1 cellular context compared by ENCODE assay signal in the genomic region with DNA sequence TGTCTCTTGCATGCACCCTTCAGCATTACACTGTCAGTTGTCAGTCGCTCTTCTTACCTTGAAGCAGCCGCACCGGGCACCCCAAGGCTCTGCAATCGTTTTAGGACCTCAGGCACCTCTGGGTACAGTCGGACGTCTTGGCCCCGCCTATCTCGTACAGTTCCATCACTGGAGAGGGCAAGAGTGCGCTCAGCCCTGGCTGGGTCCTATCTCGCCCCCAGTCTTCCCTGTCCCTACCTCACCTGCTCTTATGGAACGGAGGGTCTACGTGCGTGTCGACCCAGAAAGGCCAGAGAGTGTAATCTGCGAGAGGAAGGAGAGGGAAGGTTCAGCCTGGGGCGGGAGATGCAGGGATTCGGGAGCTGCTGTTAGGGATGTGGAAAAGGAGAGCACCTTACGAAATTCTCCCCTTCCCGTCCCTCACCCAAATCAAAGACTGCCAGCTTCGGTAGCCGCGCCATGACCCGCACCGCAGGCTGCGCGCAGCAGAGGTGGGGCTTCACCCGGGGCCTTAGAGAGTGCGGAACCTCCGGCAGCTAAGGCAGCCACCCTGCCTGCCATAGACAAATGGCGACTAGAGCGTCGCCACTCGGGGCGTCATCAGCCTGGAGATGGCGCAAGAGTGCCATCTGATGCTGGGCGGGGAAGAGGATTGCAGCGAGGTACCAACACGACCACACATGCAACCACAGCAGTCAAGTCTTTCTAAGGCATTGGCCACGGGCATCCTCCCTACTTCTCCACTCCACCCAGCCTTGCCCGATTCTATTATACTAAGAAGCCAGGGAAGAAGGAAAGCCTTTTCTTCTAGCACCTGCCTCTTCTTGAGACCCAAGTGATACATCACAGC.
TF ChIP-seq lines count a peak whose summit lies in the region.

TSS of gene MDP1 (minus strand) at position 572 of the 850 bp plus-strand sequence. CDS start at position 461, 111 bp downstream.

TF ChIP-seq in K562, 482 proteins besides CTCF, POLR2A, EP300 and RAD21 (continued from another document and continues in another):
- TF ChIP-seq, protein P1, sequence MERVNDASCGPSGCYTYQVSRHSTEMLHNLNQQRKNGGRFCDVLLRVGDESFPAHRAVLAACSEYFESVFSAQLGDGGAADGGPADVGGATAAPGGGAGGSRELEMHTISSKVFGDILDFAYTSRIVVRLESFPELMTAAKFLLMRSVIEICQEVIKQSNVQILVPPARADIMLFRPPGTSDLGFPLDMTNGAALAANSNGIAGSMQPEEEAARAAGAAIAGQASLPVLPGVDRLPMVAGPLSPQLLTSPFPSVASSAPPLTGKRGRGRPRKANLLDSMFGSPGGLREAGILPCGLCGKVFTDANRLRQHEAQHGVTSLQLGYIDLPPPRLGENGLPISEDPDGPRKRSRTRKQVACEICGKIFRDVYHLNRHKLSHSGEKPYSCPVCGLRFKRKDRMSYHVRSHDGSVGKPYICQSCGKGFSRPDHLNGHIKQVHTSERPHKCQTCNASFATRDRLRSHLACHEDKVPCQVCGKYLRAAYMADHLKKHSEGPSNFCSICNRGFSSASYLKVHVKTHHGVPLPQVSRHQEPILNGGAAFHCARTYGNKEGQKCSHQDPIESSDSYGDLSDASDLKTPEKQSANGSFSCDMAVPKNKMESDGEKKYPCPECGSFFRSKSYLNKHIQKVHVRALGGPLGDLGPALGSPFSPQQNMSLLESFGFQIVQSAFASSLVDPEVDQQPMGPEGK (CRISPR knock-in tag; IDR thresholded peaks at IDR 0.05; ENCODE audit: borderline replicate concordance) = no peak
- TF ChIP-seq ZNF134 (CRISPR knock-in tag; conservative IDR thresholded peaks at IDR 0.05) (no peak), GMEB1 (CRISPR knock-in tag; IDR thresholded peaks at IDR 0.05) (no peak), YY1 (IDR thresholded peaks at IDR 0.05; ENCODE audit: borderline replicate concordance in 1 of 3, control insufficient read depth in 1 of 3, extremely low read depth in 1 of 3, insufficient read depth in 3 of 3, insufficient read length in 1 of 3, insufficient replicate concordance in 2 of 3, low read depth in 1 of 3, low read length in 2 of 3) (peak; percentile 52 to 91 (median 85)), FOXA1 (IDR thresholded peaks at IDR 0.05; ENCODE audit: borderline replicate concordance) (no peak), ZNF696 (CRISPR knock-in tag; conservative IDR thresholded peaks at IDR 0.05) (no peak), PYGO2 (tag; IDR thresholded peaks at IDR 0.05) (no peak), FOXJ2 (tag; IDR thresholded peaks at IDR 0.05) (no peak), ZNF408 (CRISPR knock-in tag; IDR thresholded peaks at IDR 0.05; ENCODE audit: low read depth) (no peak), PTTG1 (tag; IDR thresholded peaks at IDR 0.05; ENCODE audit: low read depth) (no peak), DPF2 (IDR thresholded peaks at IDR 0.05) (no peak), NR2F6 (CRISPR knock-in tag; IDR thresholded peaks at IDR 0.05) (no peak), IRF2 (CRISPR knock-in tag; IDR thresholded peaks at IDR 0.05) (no peak), RBM22 (IDR thresholded peaks at IDR 0.05; ENCODE audit: low read depth, low read length, poor library complexity, severe bottlenecking) (peak; percentile 58), ZNF224 (CRISPR knock-in tag; IDR thresholded peaks at IDR 0.05) (no peak), HMBOX1 (IDR thresholded peaks at IDR 0.05) (no peak), TEAD4 (IDR thresholded peaks at IDR 0.05; ENCODE audit: low read length) (0 out of 2 replicates have a peak, but pooled peaks have one; percentile 19), TEAD4 (CRISPR knock-in tag; IDR thresholded peaks at IDR 0.05; ENCODE audit: borderline replicate concordance) (no peak), TFAM (CRISPR knock-in tag; conservative IDR thresholded peaks at IDR 0.05) (no peak), STAT5A (IDR thresholded peaks at IDR 0.05; ENCODE audit: borderline replicate concordance, low read length) (peak; percentile 18; the same call in 1 of the 2 replicates), GATA2 (CRISPR knock-in tag; IDR thresholded peaks at IDR 0.05) (no peak), FOXP1 (CRISPR knock-in tag; IDR thresholded peaks at IDR 0.05) (peak; percentile 58; the same call in 1 of the 2 replicates), HEY1 (CRISPR knock-in tag; IDR thresholded peaks at IDR 0.05; ENCODE audit: borderline replicate concordance) (no peak), CHD2 (IDR thresholded peaks at IDR 0.05; ENCODE audit: low read depth, low read length) (no peak), POLR3G (IDR thresholded peaks at IDR 0.05; ENCODE audit: extremely low read depth, insufficient read length, insufficient replicate concordance) (no peak), HSF4 (CRISPR knock-in tag; IDR thresholded peaks at IDR 0.05; ENCODE audit: borderline replicate concordance) (no peak), CBFB (CRISPR knock-in tag; IDR thresholded peaks at IDR 0.05) (no peak), TEAD1 (CRISPR knock-in tag; IDR thresholded peaks at IDR 0.05) (peak; percentile 9 to 76; a peak in 2 of 4 replicates), CTBP1 (IDR thresholded peaks at IDR 0.05; ENCODE audit: borderline replicate concordance) (peak; percentile 81; the same call in 1 of the 2 replicates), NONO (IDR thresholded peaks at IDR 0.05; ENCODE audit: low read depth in 2 of 2, low read length in 1 of 2) (peak in 1 of 2 experiments; percentile 61; a peak in 1 of 4 replicates), MTA2 (IDR thresholded peaks at IDR 0.05; ENCODE audit: low read depth) (no peak), NFIC (IDR thresholded peaks at IDR 0.05) (no peak), ZNF830 (CRISPR knock-in tag; IDR thresholded peaks at IDR 0.05) (no peak), ZFPM2 (CRISPR knock-in tag; IDR thresholded peaks at IDR 0.05) (no peak), KLF10 (CRISPR knock-in tag; IDR thresholded peaks at IDR 0.05) (no peak), ETV5 (CRISPR knock-in tag; IDR thresholded peaks at IDR 0.05; ENCODE audit: low read depth) (no peak), CEBPZ (IDR thresholded peaks at IDR 0.05; ENCODE audit: borderline replicate concordance, low read depth, low read length) (no peak), KDM2B (CRISPR knock-in tag; IDR thresholded peaks at IDR 0.05) (no peak), ZNF311 (CRISPR knock-in tag; IDR thresholded peaks at IDR 0.05) (no peak), HDGF (IDR thresholded peaks at IDR 0.05) (no peak)
- TF ChIP-seq, protein P2, sequence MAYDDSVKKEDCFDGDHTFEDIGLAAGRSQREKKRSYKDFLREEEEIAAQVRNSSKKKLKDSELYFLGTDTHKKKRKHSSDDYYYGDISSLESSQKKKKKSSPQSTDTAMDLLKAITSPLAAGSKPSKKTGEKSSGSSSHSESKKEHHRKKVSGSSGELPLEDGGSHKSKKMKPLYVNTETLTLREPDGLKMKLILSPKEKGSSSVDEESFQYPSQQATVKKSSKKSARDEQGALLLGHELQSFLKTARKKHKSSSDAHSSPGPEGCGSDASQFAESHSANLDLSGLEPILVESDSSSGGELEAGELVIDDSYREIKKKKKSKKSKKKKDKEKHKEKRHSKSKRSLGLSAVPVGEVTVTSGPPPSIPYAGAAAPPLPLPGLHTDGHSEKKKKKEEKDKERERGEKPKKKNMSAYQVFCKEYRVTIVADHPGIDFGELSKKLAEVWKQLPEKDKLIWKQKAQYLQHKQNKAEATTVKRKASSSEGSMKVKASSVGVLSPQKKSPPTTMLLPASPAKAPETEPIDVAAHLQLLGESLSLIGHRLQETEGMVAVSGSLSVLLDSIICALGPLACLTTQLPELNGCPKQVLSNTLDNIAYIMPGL (CRISPR knock-in tag; IDR thresholded peaks at IDR 0.05) = no peak
- TF ChIP-seq, protein P3, sequence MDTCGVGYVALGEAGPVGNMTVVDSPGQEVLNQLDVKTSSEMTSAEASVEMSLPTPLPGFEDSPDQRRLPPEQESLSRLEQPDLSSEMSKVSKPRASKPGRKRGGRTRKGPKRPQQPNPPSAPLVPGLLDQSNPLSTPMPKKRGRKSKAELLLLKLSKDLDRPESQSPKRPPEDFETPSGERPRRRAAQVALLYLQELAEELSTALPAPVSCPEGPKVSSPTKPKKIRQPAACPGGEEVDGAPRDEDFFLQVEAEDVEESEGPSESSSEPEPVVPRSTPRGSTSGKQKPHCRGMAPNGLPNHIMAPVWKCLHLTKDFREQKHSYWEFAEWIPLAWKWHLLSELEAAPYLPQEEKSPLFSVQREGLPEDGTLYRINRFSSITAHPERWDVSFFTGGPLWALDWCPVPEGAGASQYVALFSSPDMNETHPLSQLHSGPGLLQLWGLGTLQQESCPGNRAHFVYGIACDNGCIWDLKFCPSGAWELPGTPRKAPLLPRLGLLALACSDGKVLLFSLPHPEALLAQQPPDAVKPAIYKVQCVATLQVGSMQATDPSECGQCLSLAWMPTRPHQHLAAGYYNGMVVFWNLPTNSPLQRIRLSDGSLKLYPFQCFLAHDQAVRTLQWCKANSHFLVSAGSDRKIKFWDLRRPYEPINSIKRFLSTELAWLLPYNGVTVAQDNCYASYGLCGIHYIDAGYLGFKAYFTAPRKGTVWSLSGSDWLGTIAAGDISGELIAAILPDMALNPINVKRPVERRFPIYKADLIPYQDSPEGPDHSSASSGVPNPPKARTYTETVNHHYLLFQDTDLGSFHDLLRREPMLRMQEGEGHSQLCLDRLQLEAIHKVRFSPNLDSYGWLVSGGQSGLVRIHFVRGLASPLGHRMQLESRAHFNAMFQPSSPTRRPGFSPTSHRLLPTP (IDR thresholded peaks at IDR 0.05; ENCODE audit: borderline replicate concordance, extremely low read depth, insufficient read length) = no peak
- TF ChIP-seq, protein P4, sequence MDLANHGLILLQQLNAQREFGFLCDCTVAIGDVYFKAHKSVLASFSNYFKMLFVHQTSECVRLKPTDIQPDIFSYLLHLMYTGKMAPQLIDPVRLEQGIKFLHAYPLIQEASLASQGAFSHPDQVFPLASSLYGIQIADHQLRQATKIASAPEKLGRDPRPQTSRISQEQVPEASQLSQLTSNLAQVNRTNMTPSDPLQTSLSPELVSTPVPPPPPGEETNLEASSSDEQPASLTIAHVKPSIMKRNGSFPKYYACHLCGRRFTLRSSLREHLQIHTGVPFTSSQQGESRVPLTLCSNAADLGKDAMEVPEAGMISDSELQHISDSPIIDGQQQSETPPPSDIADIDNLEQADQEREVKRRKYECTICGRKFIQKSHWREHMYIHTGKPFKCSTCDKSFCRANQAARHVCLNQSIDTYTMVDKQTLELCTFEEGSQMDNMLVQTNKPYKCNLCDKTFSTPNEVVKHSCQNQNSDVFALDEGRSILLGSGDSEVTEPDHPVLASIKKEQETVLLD (IDR thresholded peaks at IDR 0.05) = no peak
- TF ChIP-seq, protein P5, sequence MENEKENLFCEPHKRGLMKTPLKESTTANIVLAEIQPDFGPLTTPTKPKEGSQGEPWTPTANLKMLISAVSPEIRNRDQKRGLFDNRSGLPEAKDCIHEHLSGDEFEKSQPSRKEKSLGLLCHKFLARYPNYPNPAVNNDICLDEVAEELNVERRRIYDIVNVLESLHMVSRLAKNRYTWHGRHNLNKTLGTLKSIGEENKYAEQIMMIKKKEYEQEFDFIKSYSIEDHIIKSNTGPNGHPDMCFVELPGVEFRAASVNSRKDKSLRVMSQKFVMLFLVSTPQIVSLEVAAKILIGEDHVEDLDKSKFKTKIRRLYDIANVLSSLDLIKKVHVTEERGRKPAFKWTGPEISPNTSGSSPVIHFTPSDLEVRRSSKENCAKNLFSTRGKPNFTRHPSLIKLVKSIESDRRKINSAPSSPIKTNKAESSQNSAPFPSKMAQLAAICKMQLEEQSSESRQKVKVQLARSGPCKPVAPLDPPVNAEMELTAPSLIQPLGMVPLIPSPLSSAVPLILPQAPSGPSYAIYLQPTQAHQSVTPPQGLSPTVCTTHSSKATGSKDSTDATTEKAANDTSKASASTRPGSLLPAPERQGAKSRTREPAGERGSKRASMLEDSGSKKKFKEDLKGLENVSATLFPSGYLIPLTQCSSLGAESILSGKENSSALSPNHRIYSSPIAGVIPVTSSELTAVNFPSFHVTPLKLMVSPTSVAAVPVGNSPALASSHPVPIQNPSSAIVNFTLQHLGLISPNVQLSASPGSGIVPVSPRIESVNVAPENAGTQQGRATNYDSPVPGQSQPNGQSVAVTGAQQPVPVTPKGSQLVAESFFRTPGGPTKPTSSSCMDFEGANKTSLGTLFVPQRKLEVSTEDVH (IDR thresholded peaks at IDR 0.05; ENCODE audit: low read depth, partially characterized antibody) = peak; percentile 64
